In genomic region chr7:17009007-17009719, GRCh38 we compare ENCODE assay signal across 10 cellular contexts.
A peak's percentile ranks its signal among the peaks of the same experiment; 100 is the strongest.
DNase-seq lines count a peak whose midpoint lies in the region; ATAC-seq and TF ChIP-seq lines count a peak whose summit lies in the region.
"Had no signal": no experiment of that assay in that cellular context is flagged by ENCODE, and none has a peak within 500 bp of the region (broad histone marks: within the 10 kb centered on the region; RNA-seq: fewer than 3 reads in every experiment).

No MANE protein-coding gene starts in this region.

- peak; percentile 54 for TF ChIP-seq CTCF in VCaP (conservative IDR thresholded peaks at IDR 0.05)

- H3K4me1 ChIP-seq in iPS DF 6.9 (ENCODE audit: control insufficient read depth, insufficient read depth, low read length) = no peaks in the 10 kb centered on the region
- H3K4me1 ChIP-seq: gastrocnemius medialis, SJCRH30 had no signal

- no peak overlapping the region for H3K4me3 ChIP-seq in iPS DF 6.9 (ENCODE audit: low read length)
- H3K4me3 ChIP-seq: gastrocnemius medialis, SJCRH30 had no signal

- H3K27ac ChIP-seq in VCaP (no peak overlapping the region), iPS DF 6.9 (ENCODE audit: low read length) (no peak overlapping the region)
- H3K27ac ChIP-seq: gastrocnemius medialis, SJCRH30 had no signal

- no peaks in the 10 kb centered on the region for H3K27me3 ChIP-seq in iPS DF 6.9 (ENCODE audit: control insufficient read depth, insufficient read depth, low read length)
- H3K27me3 ChIP-seq: gastrocnemius medialis, SJCRH30 had no signal

- no CpG with 5 or more reads among the region's 4 CpGs for WGBS in iPS DF 6.9 (ENCODE audit: insufficient coverage, insufficient read length)

- DNase-seq in AG20443 (ENCODE audit: low spot score) (peak; percentile 16), H4 (ENCODE audit: low spot score) (peak; percentile 56), iPS DF 6.9 (ENCODE audit: low read depth, low spot score) (peak; percentile 4), DMS153 treated with DMSO at 0.1 percent for 48 hours (lab: John Stamatoyannopoulos, UW; ENCODE audit: unreplicated experiment) (no peak)
- no peak for DNase-seq in stimulated activated CD4-positive, alpha-beta T cell treated with anti-CD3 and anti-CD28 coated beads, Interleukin-2, amount 100 ng/mL, for 48 hours
- DNase-seq in stimulated activated CD4-positive, alpha-beta T cell treated with anti-CD3 and anti-CD28 coated beads, Interleukin-4, amount 100 ng/mL, for 1 hour = no peak
- DNase-seq: gastrocnemius medialis had no signal

- ATAC-seq in HG02981 (IDR thresholded peaks at IDR 0.05; ENCODE audit: unreplicated experiment) = no peak

- H3K36me3 ChIP-seq in iPS DF 6.9 (ENCODE audit: control insufficient read depth, insufficient read depth, low read length) = no peaks in the 10 kb centered on the region
- H3K36me3 ChIP-seq: gastrocnemius medialis, SJCRH30 had no signal

- no peaks in the 10 kb centered on the region for H3K9me3 ChIP-seq in iPS DF 6.9 (ENCODE audit: control insufficient read depth, insufficient read depth, low read length)
- H3K9me3 ChIP-seq: gastrocnemius medialis, SJCRH30 had no signal

Comparison
In these comparisons a context has a peak if more than half of its experiments do, and no peak if none do; other contexts are left out.
1. DNase-seq: peak in AG20443 (single experiment), H4 (single experiment) and iPS DF 6.9 (single experiment); none in stimulated activated CD4-positive, alpha-beta T cell treated with anti-CD3 and anti-CD28 coated beads, Interleukin-2, amount 100 ng/mL, for 48 hours (0 of 2), DMS153 treated with DMSO at 0.1 percent for 48 hours (single experiment) and stimulated activated CD4-positive, alpha-beta T cell treated with anti-CD3 and anti-CD28 coated beads, Interleukin-4, amount 100 ng/mL, for 1 hour (single experiment).